Comparison of ENCODE assay signal across 17 cellular contexts in genomic region chr6:127992144-127992543, GRCh38.
DNase-seq lines count a peak whose midpoint lies in the region; ATAC-seq and TF ChIP-seq lines count a peak whose summit lies in the region.
"Had no signal": no experiment of that assay in that cellular context is flagged by ENCODE, and none has a peak within 500 bp of the region (broad histone marks: within the 10 kb centered on the region; RNA-seq: fewer than 3 reads in every experiment).

No MANE protein-coding gene starts in this region.

- peak overlapping the region; percentile 33 for H3K4me2 ChIP-seq in osteoblast (ENCODE audit: insufficient read depth, low read length)
- H3K4me2 ChIP-seq: GM23338 had no signal

- ATAC-seq in activated naive CD4-positive, alpha-beta T cell treated with anti-CD3 and anti-CD28 coated beads, Interleukin-2, amount 50 U/mL, for 72 hours, result peak; percentile 59 to 64
- peak; percentile 58 for ATAC-seq in activated CD8-positive, alpha-beta T cell treated with anti-CD3 and anti-CD28 coated beads, Interleukin-2, amount 10 ng/mL, durations not matched to agents 7 days and 5 days
- ATAC-seq: GM23338, PC-3 had no signal

- H3K36me3 ChIP-seq in osteoblast (ENCODE audit: insufficient read depth, low read length) (no peaks in the 10 kb centered on the region), testis (ENCODE audit: low read depth, missing control alignments) (no peaks in the 10 kb centered on the region)
- H3K36me3 ChIP-seq: MG63 had no signal

- no peaks in the 10 kb centered on the region for H3K27me3 ChIP-seq in osteoblast (ENCODE audit: insufficient read depth, low read length)
- no peaks in the 10 kb centered on the region for H3K27me3 ChIP-seq in testis
- H3K27me3 ChIP-seq: MG63 had no signal

- H3K4me1 Mint-ChIP-seq in activated naive CD4-positive, alpha-beta T cell treated with anti-CD3 and anti-CD28 coated beads for 36 hours (ENCODE audit: low read depth), result peaks cover 16% of the 10 kb centered on the region
- peaks cover 48% of the 10 kb centered on the region for H3K4me1 Mint-ChIP-seq in activated CD8-positive, alpha-beta T cell treated with anti-CD3 and anti-CD28 coated beads, Interleukin-2, amount 10 ng/mL, durations not matched to agents 7 days and 5 days (ENCODE audit: low read depth)
- H3K4me1 Mint-ChIP-seq in endothelial cell (ENCODE audit: unreplicated experiment), result no peaks in the 10 kb centered on the region
- H3K4me1 Mint-ChIP-seq: GM23338 had no signal

- H3K36me3 Mint-ChIP-seq in activated naive CD4-positive, alpha-beta T cell treated with anti-CD3 and anti-CD28 coated beads, Interleukin-2, amount 50 U/mL, for 72 hours, result no peaks in the 10 kb centered on the region
- H3K36me3 Mint-ChIP-seq in activated naive CD4-positive, alpha-beta T cell treated with anti-CD3 and anti-CD28 coated beads for 36 hours (ENCODE audit: low read depth), result no peaks in the 10 kb centered on the region
- H3K36me3 Mint-ChIP-seq in activated CD8-positive, alpha-beta T cell treated with anti-CD3 and anti-CD28 coated beads, Interleukin-2, amount 10 ng/mL, durations not matched to agents 7 days and 5 days (ENCODE audit: low read depth), result peaks cover 14% of the 10 kb centered on the region
- no peaks in the 10 kb centered on the region for H3K36me3 Mint-ChIP-seq in endothelial cell (ENCODE audit: low read depth, unreplicated experiment)

- H3K4me1 ChIP-seq in osteoblast (ENCODE audit: insufficient read depth, low read length), result no peaks in the 10 kb centered on the region
- no peaks in the 10 kb centered on the region for H3K4me1 ChIP-seq in testis

- H3K27me3 Mint-ChIP-seq in activated naive CD4-positive, alpha-beta T cell treated with anti-CD3 and anti-CD28 coated beads for 36 hours (ENCODE audit: low read depth), result no peaks in the 10 kb centered on the region
- no peaks in the 10 kb centered on the region for H3K27me3 Mint-ChIP-seq in activated CD8-positive, alpha-beta T cell treated with anti-CD3 and anti-CD28 coated beads, Interleukin-2, amount 10 ng/mL, durations not matched to agents 7 days and 5 days (ENCODE audit: low read depth)
- no peaks in the 10 kb centered on the region for H3K27me3 Mint-ChIP-seq in endothelial cell (ENCODE audit: unreplicated experiment)

- no peak overlapping the region for H3K4me3 ChIP-seq in osteoblast (ENCODE audit: insufficient read depth, low read length)
- H3K4me3 ChIP-seq in testis, result no peak overlapping the region
- H3K4me3 ChIP-seq: GM23338, MG63 had no signal

- no peak for DNase-seq in activated naive CD4-positive, alpha-beta T cell treated with anti-CD3 and anti-CD28 coated beads, Interleukin-2, amount 50 U/mL, for 72 hours (ENCODE audit: low spot score in 2 of 2)
- DNase-seq in activated naive CD4-positive, alpha-beta T cell treated with anti-CD3 and anti-CD28 coated beads for 36 hours, result no peak
- DNase-seq in activated CD8-positive, alpha-beta T cell treated with anti-CD3 and anti-CD28 coated beads, Interleukin-2, amount 10 ng/mL, durations not matched to agents 7 days and 5 days, result no peak
- DNase-seq in osteoblast (ENCODE audit: insufficient read length, low spot score, missing footprints) (no peak), endothelial cell (ENCODE audit: low spot score) (no peak), testis (no peak), DMS 273 (lab: John Stamatoyannopoulos, UW; ENCODE audit: unreplicated experiment) (no peak)
- DNase-seq: AML-193, Calu3, DMS79, GDM1, KG1, MG63, NCI-H1105, NCI-H1694 treated with DMSO at 0.1 percent for 48 hours, PC-3 had no signal

- TF ChIP-seq POLR2A in testis (IDR thresholded peaks at IDR 0.05), result no peak

- no peaks in the 10 kb centered on the region for H3K79me2 ChIP-seq in osteoblast (ENCODE audit: insufficient read depth, low read length)

- H3K27ac ChIP-seq in osteoblast (ENCODE audit: low read depth, low read length) (peak overlapping the region; percentile 35), testis (no peak overlapping the region)

- no peak overlapping the region for H3K4me3 Mint-ChIP-seq in activated naive CD4-positive, alpha-beta T cell treated with anti-CD3 and anti-CD28 coated beads for 36 hours
- peak overlapping the region; percentile 56 for H3K4me3 Mint-ChIP-seq in activated CD8-positive, alpha-beta T cell treated with anti-CD3 and anti-CD28 coated beads, Interleukin-2, amount 10 ng/mL, durations not matched to agents 7 days and 5 days
- no peak overlapping the region for H3K4me3 Mint-ChIP-seq in endothelial cell (ENCODE audit: unreplicated experiment)
- H3K4me3 Mint-ChIP-seq: GM23338 had no signal

- POLR2A ChIA-PET in activated CD8-positive, alpha-beta T cell treated with anti-CD3 and anti-CD28 coated beads, Interleukin-2, amount 10 ng/mL, durations not matched to agents 7 days and 5 days (lab: Charles Lee), result interaction anchor here (1.3 kb wide), 2 partner anchors 11 to 91 kb away, joined by 5 read pairs; partner anchors contain the start of gene THEMIS

- H3K9me3 ChIP-seq in osteoblast (ENCODE audit: low read depth, low read length) (no peaks in the 10 kb centered on the region), testis (no peaks in the 10 kb centered on the region)
- H3K9me3 ChIP-seq: MG63 had no signal

- H3K27ac Mint-ChIP-seq in activated naive CD4-positive, alpha-beta T cell treated with anti-CD3 and anti-CD28 coated beads, Interleukin-2, amount 50 U/mL, for 72 hours, result no peak overlapping the region
- no peak overlapping the region for H3K27ac Mint-ChIP-seq in activated naive CD4-positive, alpha-beta T cell treated with anti-CD3 and anti-CD28 coated beads for 36 hours
- peak overlapping the region; percentile 53 for H3K27ac Mint-ChIP-seq in activated CD8-positive, alpha-beta T cell treated with anti-CD3 and anti-CD28 coated beads, Interleukin-2, amount 10 ng/mL, durations not matched to agents 7 days and 5 days
- H3K27ac Mint-ChIP-seq in endothelial cell (ENCODE audit: unreplicated experiment), result no peak overlapping the region
- H3K27ac Mint-ChIP-seq: GM23338 had no signal

- no peak for TF ChIP-seq CTCF in osteoblast (IDR thresholded peaks at IDR 0.05; ENCODE audit: extremely low read depth, low read depth, low read length)
- no peak for TF ChIP-seq CTCF in endothelial cell (IDR thresholded peaks at IDR 0.05; ENCODE audit: unreplicated experiment)
- TF ChIP-seq CTCF in testis (IDR thresholded peaks at IDR 0.05), result no peak

- H3K9me3 Mint-ChIP-seq in activated naive CD4-positive, alpha-beta T cell treated with anti-CD3 and anti-CD28 coated beads, Interleukin-2, amount 50 U/mL, for 72 hours, result peaks cover 0 to 6% of the 10 kb centered on the region in 2 donors
- peaks cover 2% of the 10 kb centered on the region for H3K9me3 Mint-ChIP-seq in activated naive CD4-positive, alpha-beta T cell treated with anti-CD3 and anti-CD28 coated beads for 36 hours
- H3K9me3 Mint-ChIP-seq in activated CD8-positive, alpha-beta T cell treated with anti-CD3 and anti-CD28 coated beads, Interleukin-2, amount 10 ng/mL, durations not matched to agents 7 days and 5 days (ENCODE audit: insufficient read depth), result no peaks in the 10 kb centered on the region
- no peaks in the 10 kb centered on the region for H3K9me3 Mint-ChIP-seq in endothelial cell (ENCODE audit: unreplicated experiment)
- H3K9me3 Mint-ChIP-seq: GM23338 had no signal

- intact Hi-C loops in activated naive CD4-positive, alpha-beta T cell treated with anti-CD3 and anti-CD28 coated beads for 36 hours (cut with micrococcal nuclease), result loop anchor here (1.0 kb wide), 2 partner anchors 9 to 20 kb away; no protein-coding TSS in a partner anchor
- intact Hi-C loops in testis (cut with DNase I; ENCODE audit: low total_unique reads), result no loop called here

- CTCF ChIA-PET in activated naive CD4-positive, alpha-beta T cell treated with anti-CD3 and anti-CD28 coated beads for 36 hours (lab: Charles Lee), result interaction anchor here (0.6 to 1.5 kb wide), 3 partner anchors 112 to 343 kb away, joined by 3 to 4 read pairs (median 3); no protein-coding TSS in a partner anchor
- CTCF ChIA-PET in activated CD8-positive, alpha-beta T cell treated with anti-CD3 and anti-CD28 coated beads, Interleukin-2, amount 10 ng/mL, durations not matched to agents 7 days and 5 days (lab: Charles Lee), result interaction anchor here (0.6 to 1.3 kb wide), 3 partner anchors 13 to 336 kb away, joined by 3 to 4 read pairs (median 3); no protein-coding TSS in a partner anchor

- no peaks in the 10 kb centered on the region for H4K20me1 ChIP-seq in osteoblast (ENCODE audit: insufficient read depth, low read length)

- H2AFZ ChIP-seq in osteoblast (ENCODE audit: low read length), result no peak overlapping the region
- H2AFZ ChIP-seq: GM23338 had no signal

- WGBS in testis, 2 donors, result 69 to 76% methylated on average over 1 of the region's 1 CpG
